ENCODE assay signal across 18 cellular contexts in genomic region chr15:29244544-29244943, GRCh38. TPM values are rescaled to one million over a fixed set of nuclear protein-coding genes. Genes with fewer than 3 reads are reported as not detected.
DNase-seq lines count a peak whose midpoint lies in the region; ATAC-seq and TF ChIP-seq lines count a peak whose summit lies in the region.
"Had no signal": no experiment of that assay in that cellular context is flagged by ENCODE, and none has a peak within 500 bp of the region (broad histone marks: within the 10 kb centered on the region; RNA-seq: fewer than 3 reads in every experiment).

No MANE protein-coding gene starts in this region.

- no peak overlapping the region for H4K8ac ChIP-seq in H9 (replicated peaks; ENCODE audit: insufficient read length, low read depth, low read length)

- H2AFZ ChIP-seq in H9 (ENCODE audit: low read length) (no peak overlapping the region), osteoblast (ENCODE audit: low read length) (no peak overlapping the region)

- H3K27ac Mint-ChIP-seq in H9 = peak overlapping the region in 2 of 3 experiments; percentile 16 to 76; a peak in 3 of 7 replicates
- peak overlapping the region; percentile 3 for H3K27ac Mint-ChIP-seq in stimulated activated naive B cell treated with anti-CD40 and anti-IgM and Interleukin-4, amounts not matched to agents 10 μg/mL and 1 μg/mL and 100 μg/mL, for 72 hours
- H3K27ac Mint-ChIP-seq: CD14-positive monocyte; CD4-positive, alpha-beta memory T cell; CD4-positive, CD25-positive, alpha-beta regulatory T cell; CD8-positive, alpha-beta memory T cell had no signal

- H2AK5ac ChIP-seq in H9 (ENCODE audit: insufficient read length, low read length) = no peak overlapping the region

- H3K4me2 ChIP-seq in H9 (ENCODE audit: insufficient read depth, insufficient read length, low read length) (no peak overlapping the region), osteoblast (ENCODE audit: insufficient read depth, low read length) (no peak overlapping the region)
- H3K4me2 ChIP-seq: BLaER1 had no signal

- H3K9me3 ChIP-seq in H9 (ENCODE audit: control insufficient read depth, low read depth, low read length) (no peaks in the 10 kb centered on the region), osteoblast (ENCODE audit: low read depth, low read length) (no peaks in the 10 kb centered on the region)
- H3K9me3 ChIP-seq: BE2C had no signal

- ATAC-seq in stimulated activated naive B cell treated with anti-CD40 and anti-IgM and Interleukin-4, amounts not matched to agents 10 μg/mL and 1 μg/mL and 100 μg/mL, for 72 hours (replicated peaks) = no peak
- ATAC-seq in HG03571 (IDR thresholded peaks at IDR 0.05; ENCODE audit: unreplicated experiment) (no peak), HG02678 (IDR thresholded peaks at IDR 0.05; ENCODE audit: unreplicated experiment) (no peak)

- H3K27ac ChIP-seq in H9 (ENCODE audit: insufficient read length, low read depth, low read length) (no peak overlapping the region), osteoblast (ENCODE audit: low read depth, low read length) (no peak overlapping the region)
- H3K27ac ChIP-seq: BLaER1 had no signal

- no peaks in the 10 kb centered on the region for H3K27me3 ChIP-seq in H9 (ENCODE audit: insufficient read depth, low read length)
- no peaks in the 10 kb centered on the region for H3K27me3 ChIP-seq in osteoblast (ENCODE audit: insufficient read depth, low read length)
- H3K27me3 ChIP-seq: BE2C, BLaER1 had no signal

- H3K14ac ChIP-seq in H9 (ENCODE audit: insufficient read depth, low read length) = no peak overlapping the region

- no peak overlapping the region for H3K18ac ChIP-seq in H9 (ENCODE audit: insufficient read length, low read depth, low read length)

- no peak overlapping the region for H3T11ph ChIP-seq in H9 (ENCODE audit: low read length)

- H3K56ac ChIP-seq in H9 (ENCODE audit: insufficient read length, low read depth, low read length) = no peak overlapping the region

- H3K4me3 Mint-ChIP-seq in H9 = no peak overlapping the region
- H3K4me3 Mint-ChIP-seq in stimulated activated naive B cell treated with anti-CD40 and anti-IgM and Interleukin-4, amounts not matched to agents 10 μg/mL and 1 μg/mL and 100 μg/mL, for 72 hours = no peak overlapping the region
- H3K4me3 Mint-ChIP-seq: CD14-positive monocyte; CD4-positive, alpha-beta memory T cell; CD4-positive, CD25-positive, alpha-beta regulatory T cell; CD8-positive, alpha-beta memory T cell had no signal

- no peaks in the 10 kb centered on the region; the same call in 1 of the 2 replicates for H3K27me3 Mint-ChIP-seq in H9 (ENCODE audit: low read depth)
- peaks cover 4 to 13% of the 10 kb centered on the region in 2 donors for H3K27me3 Mint-ChIP-seq in stimulated activated naive B cell treated with anti-CD40 and anti-IgM and Interleukin-4, amounts not matched to agents 10 μg/mL and 1 μg/mL and 100 μg/mL, for 72 hours

- TF ChIP-seq CTCF in H9 (conservative IDR thresholded peaks at IDR 0.05) (no peak), osteoblast (IDR thresholded peaks at IDR 0.05; ENCODE audit: extremely low read depth, low read depth, low read length) (no peak)

- H4K5ac ChIP-seq in H9 (ENCODE audit: insufficient read length, low read depth, low read length) = no peak overlapping the region

- H3K79me2 ChIP-seq in H9 (ENCODE audit: insufficient read depth, low read length) (no peaks in the 10 kb centered on the region), osteoblast (ENCODE audit: insufficient read depth, low read length) (no peaks in the 10 kb centered on the region)

- H2BK5ac ChIP-seq in H9 (ENCODE audit: insufficient read length, low read length) = no peak overlapping the region

- no peak overlapping the region for H2BK20ac ChIP-seq in H9 (ENCODE audit: low read depth, low read length, poor library complexity, severe bottlenecking)

- no peak overlapping the region for H3K9ac ChIP-seq in H9 (ENCODE audit: extremely low read depth, insufficient read length, low read length)
- H3K9ac ChIP-seq: BLaER1 had no signal

- no peak overlapping the region for H3K4ac ChIP-seq in H9 (ENCODE audit: low read depth, low read length)

- no peaks in the 10 kb centered on the region; a peak in 2 of 7 replicates for H3K36me3 Mint-ChIP-seq in H9 (ENCODE audit: insufficient read depth in 1 of 3, low read depth in 3 of 3)
- no peaks in the 10 kb centered on the region for H3K36me3 Mint-ChIP-seq in stimulated activated naive B cell treated with anti-CD40 and anti-IgM and Interleukin-4, amounts not matched to agents 10 μg/mL and 1 μg/mL and 100 μg/mL, for 72 hours
- H3K36me3 Mint-ChIP-seq: CD14-positive monocyte; CD4-positive, alpha-beta memory T cell; CD4-positive, CD25-positive, alpha-beta regulatory T cell; CD8-positive, alpha-beta memory T cell had no signal

- no peaks in the 10 kb centered on the region for H3K23me2 ChIP-seq in H9 (ENCODE audit: insufficient read length, low read depth, low read length, poor library complexity, severe bottlenecking)

- peaks cover 8 to 18% of the 10 kb centered on the region in 2 experiments for H3K4me1 Mint-ChIP-seq in H9
- no peaks in the 10 kb centered on the region for H3K4me1 Mint-ChIP-seq in stimulated activated naive B cell treated with anti-CD40 and anti-IgM and Interleukin-4, amounts not matched to agents 10 μg/mL and 1 μg/mL and 100 μg/mL, for 72 hours
- H3K4me1 Mint-ChIP-seq: CD14-positive monocyte; CD4-positive, alpha-beta memory T cell; CD4-positive, CD25-positive, alpha-beta regulatory T cell; CD8-positive, alpha-beta memory T cell had no signal

- no peak overlapping the region for H4K91ac ChIP-seq in H9 (ENCODE audit: insufficient read length, low read depth, low read length)

- no peak overlapping the region for H2BK15ac ChIP-seq in H9 (ENCODE audit: low read depth, low read length)

- no peak for DNase-seq in H9
- DNase-seq in osteoblast (ENCODE audit: insufficient read length, low spot score, missing footprints) = peak; percentile 30
- DNase-seq in stimulated activated naive B cell treated with anti-CD40 and anti-IgM and Interleukin-4, amounts not matched to agents 10 μg/mL and 1 μg/mL and 100 μg/mL, for 72 hours = no peak
- DNase-seq in DMS 273 (lab: John Stamatoyannopoulos, UW; ENCODE audit: unreplicated experiment) = no peak
- DNase-seq: 8988T; ACHN; BE2C; C1 segment of cervical spinal cord; CD4-positive, alpha-beta memory T cell; CD4-positive, CD25-positive, alpha-beta regulatory T cell; CD8-positive, alpha-beta memory T cell; COR-L47; DMS79 treated with DMSO at 0.1 percent for 48 hours; GF-D8 had no signal

- H3K4me1 ChIP-seq in H9 (ENCODE audit: insufficient read depth, low read length) (no peaks in the 10 kb centered on the region), osteoblast (ENCODE audit: insufficient read depth, low read length) (no peaks in the 10 kb centered on the region)
- H3K4me1 ChIP-seq: BE2C, BLaER1 had no signal

- no peaks in the 10 kb centered on the region for H3K9me3 Mint-ChIP-seq in H9
- H3K9me3 Mint-ChIP-seq in stimulated activated naive B cell treated with anti-CD40 and anti-IgM and Interleukin-4, amounts not matched to agents 10 μg/mL and 1 μg/mL and 100 μg/mL, for 72 hours = peaks cover 0 to under 1% of the 10 kb centered on the region in 2 donors
- H3K9me3 Mint-ChIP-seq: CD4-positive, alpha-beta memory T cell had no signal

- H2BK12ac ChIP-seq in H9 (ENCODE audit: insufficient read length, low read depth, low read length) = no peak overlapping the region

- H3K23ac ChIP-seq in H9 (ENCODE audit: insufficient read length, low read depth, low read length) = no peak overlapping the region

- H4K20me1 ChIP-seq in H9 (ENCODE audit: control insufficient read depth, insufficient read depth, insufficient read length) (no peaks in the 10 kb centered on the region), osteoblast (ENCODE audit: insufficient read depth, low read length) (no peaks in the 10 kb centered on the region)
- H4K20me1 ChIP-seq: BLaER1 had no signal

- H2BK120ac ChIP-seq in H9 (ENCODE audit: low read depth, low read length, poor library complexity, severe bottlenecking) = no peak overlapping the region

- H3K4me3 ChIP-seq in osteoblast (ENCODE audit: insufficient read depth, low read length) = no peak overlapping the region
- H3K4me3 ChIP-seq: BLaER1 had no signal

- no CpG with 5 or more reads among the region's 7 CpGs for WGBS in H9 (ENCODE audit: extremely low coverage, insufficient read length, low lambda C conversion rate)

- H3K36me3 ChIP-seq in osteoblast (ENCODE audit: insufficient read depth, low read length) = no peaks in the 10 kb centered on the region
- H3K36me3 ChIP-seq: BE2C, BLaER1 had no signal

- no peaks in the 10 kb centered on the region for H3K79me1 ChIP-seq in H9 (ENCODE audit: insufficient read depth, low read depth, low read length, poor library complexity, severe bottlenecking)

RNA-seq across cellular contexts. Expression of gene NSMCE3, which starts 25.1 kb away (rescaled TPM):
- total RNA-seq in H9 (2021) (6.9 and 7.8 TPM in 2 replicates), osteoblast (9.8 and 10.0 TPM in 2 replicates)
